Comparison of ENCODE assay signal across 10 cellular contexts in the genomic region with DNA sequence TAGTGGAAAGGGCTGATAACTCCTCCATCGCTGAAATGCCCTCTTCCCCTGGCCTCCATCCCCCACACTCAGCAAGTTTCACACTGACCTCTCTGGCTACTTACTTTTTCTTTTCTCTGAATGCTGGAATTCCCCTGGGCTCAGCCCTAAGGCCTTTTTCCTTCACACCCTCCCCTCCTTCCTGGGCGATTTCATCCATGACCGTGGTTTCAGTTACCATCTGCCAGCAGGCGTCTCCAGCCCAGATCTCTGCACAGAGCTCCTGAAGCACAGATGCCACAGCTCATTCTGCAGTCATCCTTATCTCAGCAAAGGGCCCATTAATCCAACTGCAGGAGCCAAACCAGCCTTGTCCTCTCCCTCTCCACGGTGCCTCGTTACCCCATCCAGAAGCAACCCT.
DNase-seq lines count a peak whose midpoint lies in the region; ATAC-seq and TF ChIP-seq lines count a peak whose summit lies in the region.
"Had no signal": no experiment of that assay in that cellular context is flagged by ENCODE, and none has a peak within 500 bp of the region (broad histone marks: within the 10 kb centered on the region; RNA-seq: fewer than 3 reads in every experiment).

No MANE protein-coding gene starts in this region.

- TF ChIP-seq CTCF in GM06990 (IDR thresholded peaks at IDR 0.05; ENCODE audit: insufficient read depth, low read length, poor library complexity, severe bottlenecking), result peak; percentile 11

- no peak for DNase-seq in GM06990 (ENCODE audit: extremely low read depth, insufficient read length)
- peak; percentile 77 for DNase-seq in MG63
- DNase-seq in cerebellar cortex (ENCODE audit: low spot score), result peak; percentile 58
- DNase-seq in myocyte (ENCODE audit: low read depth), result peak; percentile 86
- no peak for DNase-seq in NCI-H345 treated with DMSO at 0.1 percent for 48 hours (lab: John Stamatoyannopoulos, UW; ENCODE audit: unreplicated experiment)

- H3K9me3 ChIP-seq in MG63, result no peaks in the 10 kb centered on the region
- H3K9me3 ChIP-seq: neutrophil had no signal

- ATAC-seq in GM18867 (IDR thresholded peaks at IDR 0.05; ENCODE audit: unreplicated experiment) (no peak), HG03565 (IDR thresholded peaks at IDR 0.05; ENCODE audit: unreplicated experiment) (no peak), HG03097 (IDR thresholded peaks at IDR 0.05; ENCODE audit: low FRiP score, unreplicated experiment) (no peak)

- H3K4me3 ChIP-seq in GM06990 (replicated peaks; ENCODE audit: low read depth, low read length) (no peak overlapping the region), MG63 (no peak overlapping the region)
- H3K4me3 ChIP-seq: SK-N-MC had no signal

- H3K36me3 ChIP-seq in GM06990 (ENCODE audit: control insufficient read depth, insufficient read depth, low read length) (peaks cover 16% of the 10 kb centered on the region), MG63 (no peaks in the 10 kb centered on the region)
- H3K36me3 ChIP-seq: neutrophil had no signal

- H3K27me3 ChIP-seq in GM06990 (replicated peaks; ENCODE audit: control insufficient read depth, insufficient read depth, low read length) (no peaks in the 10 kb centered on the region), MG63 (no peaks in the 10 kb centered on the region)
- H3K27me3 ChIP-seq: neutrophil had no signal

Comparison
In these comparisons a context has a peak if more than half of its experiments do, and no peak if none do; other contexts are left out.
1. DNase-seq: peak in MG63 (single experiment), cerebellar cortex (single experiment) and myocyte (single experiment); none in GM06990 (single experiment) and NCI-H345 treated with DMSO at 0.1 percent for 48 hours (single experiment).